ENCODE assay signal across 8 cellular contexts in the genomic region with DNA sequence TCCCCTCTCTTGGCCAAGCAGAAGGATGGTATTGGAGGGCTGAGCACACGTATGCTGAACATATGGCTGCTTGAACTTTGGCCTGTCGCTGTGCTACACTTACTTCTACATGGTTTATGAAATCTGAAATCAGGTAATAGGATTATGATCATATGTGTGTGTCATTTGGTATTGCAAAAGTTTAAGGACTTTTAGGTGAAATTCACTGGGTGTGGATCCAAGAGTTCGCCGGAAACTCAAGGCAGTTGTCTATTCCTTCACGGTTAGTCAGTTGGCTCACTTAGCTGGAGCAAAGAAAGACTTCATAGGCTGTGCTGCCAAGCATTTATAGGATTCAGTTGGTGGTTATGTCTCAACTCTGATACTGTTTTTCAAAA. TPM values are rescaled to one million over a fixed set of nuclear protein-coding genes. Genes with fewer than 3 reads are reported as not detected.
DNase-seq lines count a peak whose midpoint lies in the region; ATAC-seq and TF ChIP-seq lines count a peak whose summit lies in the region.

No MANE protein-coding gene starts in this region.

- peaks cover 33% of the 10 kb centered on the region for H3K4me1 ChIP-seq in GM23248 (ENCODE audit: insufficient read depth)
- H3K4me1 ChIP-seq in esophagus muscularis mucosa = peaks cover 12 to 41% (median 30%) of the 10 kb centered on the region in 4 donors

- H3K27ac ChIP-seq in GM23248 = peak overlapping the region; percentile 98
- no peak overlapping the region for H3K27ac ChIP-seq in SU-DHL-6 (ENCODE audit: low read depth, low read length)
- H3K27ac ChIP-seq in esophagus muscularis mucosa (replicated peaks in 1 of 4) = peak overlapping the region; percentile 86 to 98 (median 98)

- H3K4me2 ChIP-seq in GM23248 (ENCODE audit: unreplicated experiment) (peak overlapping the region; percentile 87), SU-DHL-6 (ENCODE audit: low read depth, low read length, poor library complexity, severe bottlenecking) (peak overlapping the region; percentile 62)

- H3K79me2 ChIP-seq in GM23248 (ENCODE audit: insufficient read depth) (peaks cover 58% of the 10 kb centered on the region), SU-DHL-6 (ENCODE audit: insufficient read depth, low read length) (peaks cover 19% of the 10 kb centered on the region)

- TF ChIP-seq CTCF in SU-DHL-6 (IDR thresholded peaks at IDR 0.05; ENCODE audit: insufficient read depth, low read length, poor library complexity, severe bottlenecking) (no peak), esophagus muscularis mucosa (IDR thresholded peaks at IDR 0.05) (no peak)

- no peaks in the 10 kb centered on the region for H3K27me3 ChIP-seq in GM23248 (replicated peaks; ENCODE audit: insufficient read depth)
- H3K27me3 ChIP-seq in SU-DHL-6 (ENCODE audit: low read length) = no peaks in the 10 kb centered on the region
- H3K27me3 ChIP-seq in esophagus muscularis mucosa = no peaks in the 10 kb centered on the region

- no peak for ATAC-seq in GM18907 (IDR thresholded peaks at IDR 0.05; ENCODE audit: unreplicated experiment)
- no peak for ATAC-seq in GM18909 (IDR thresholded peaks at IDR 0.05; ENCODE audit: poor library complexity, unreplicated experiment)

- H3F3A ChIP-seq in GM23248 (ENCODE audit: insufficient read depth) = peaks cover 61% of the 10 kb centered on the region
- no peaks in the 10 kb centered on the region for H3F3A ChIP-seq in SU-DHL-6 (ENCODE audit: insufficient read depth)

- intact Hi-C loops in esophagus muscularis mucosa (cut with DNase I) = loop anchor here (5.0 kb wide), 1 partner anchor 65 kb away; a partner anchor contains a TSS

- H3K4me3 ChIP-seq in GM23248 (peak overlapping the region; percentile 88), SU-DHL-6 (ENCODE audit: insufficient read depth, low read length, poor library complexity, severe bottlenecking) (peak overlapping the region; percentile 92), esophagus muscularis mucosa (peak overlapping the region; percentile 77 to 94 (median 82))

- peaks cover 26% of the 10 kb centered on the region; the same call in 1 of the 2 replicates for H4K20me1 ChIP-seq in GM23248 (ENCODE audit: insufficient read depth)
- H4K20me1 ChIP-seq in SU-DHL-6 (ENCODE audit: low read depth, low read length) = no peaks in the 10 kb centered on the region

- H3K9me2 ChIP-seq in GM23248 (ENCODE audit: insufficient read depth) = no peaks in the 10 kb centered on the region
- H3K9me2 ChIP-seq in SU-DHL-6 (replicated peaks; ENCODE audit: insufficient read depth, low read length) = no peaks in the 10 kb centered on the region

- 0% methylated on average over 5 of the region's 5 CpGs for WGBS in GM23248 (ENCODE audit: low coverage in 1 of 2, low lambda C conversion rate in 2 of 2, missing lambda C conversion rate in 2 of 2), 2 experiments
- WGBS in esophagus muscularis mucosa = 45% methylated on average over 5 of the region's 5 CpGs

- H3K9ac ChIP-seq in GM23248 (peak overlapping the region; percentile 97), SU-DHL-6 (ENCODE audit: low read length) (peak overlapping the region; percentile 84)

- H2AFZ ChIP-seq in GM23248 (no peak overlapping the region), SU-DHL-6 (ENCODE audit: low read depth, low read length, severe bottlenecking) (no peak overlapping the region)

- H3K36me3 ChIP-seq in GM23248 (ENCODE audit: low read depth) = peaks cover 22% of the 10 kb centered on the region
- H3K36me3 ChIP-seq in SU-DHL-6 (ENCODE audit: low read length) = no peaks in the 10 kb centered on the region
- H3K36me3 ChIP-seq in esophagus muscularis mucosa = peaks cover under 1 to 15% (median 11%) of the 10 kb centered on the region in 4 donors

- in situ Hi-C loops in GM23248 (cut with MboI) = no loop called here

- no peak for TF ChIP-seq POLR2A in esophagus muscularis mucosa (IDR thresholded peaks at IDR 0.05; ENCODE audit: low read depth)

- no peak for TF ChIP-seq EP300 in esophagus muscularis mucosa (IDR thresholded peaks at IDR 0.05)

- DNase-seq in AG08396 (ENCODE audit: low spot score) = peak; percentile 34
- DNase-seq in GM23248 = peak; percentile 89
- no peak for DNase-seq in esophagus muscularis mucosa (ENCODE audit: extremely low spot score)
- DNase-seq in pons (ENCODE audit: low spot score) = peak; percentile 15
- DNase-seq in hippocampal formation (lab: John Stamatoyannopoulos, UW) = no peak

- H3K9me3 ChIP-seq in GM23248 (ENCODE audit: low read depth) = no peaks in the 10 kb centered on the region
- no peaks in the 10 kb centered on the region for H3K9me3 ChIP-seq in SU-DHL-6 (ENCODE audit: insufficient read depth, low read length)
- H3K9me3 ChIP-seq in esophagus muscularis mucosa = no peaks in the 10 kb centered on the region

RNA-seq across cellular contexts. Expression of a gene that starts 0.9 kb away (rescaled TPM):
- total RNA-seq in GM23248 (2014; rRNA removed; shearing (Covaris generic)) = 406 and 457 TPM in 2 replicates
- 524 and 534 TPM in 2 replicates for polyA plus RNA-seq in GM23248 (2016; fragmentation: Nextera tagmentation; extraction: Ambion mirVana)
- 100 to 1,000 TPM in 1 of 4 donors, 10 to 100 TPM in 3; 51.5 to 246 (median 61.8) TPM for total RNA-seq in esophagus muscularis mucosa

Comparison
In these comparisons a context has a peak if more than half of its experiments do, and no peak if none do; other contexts are left out.
1. DNase-seq: peak in AG08396 (single experiment), GM23248 (single experiment) and pons (single experiment); none in esophagus muscularis mucosa (single experiment) and hippocampal formation (0 of 2).
2. Peak in every context shown above with its lines, with median percentiles within 50 percentile points of each other: H3K4me3 ChIP-seq.